Comparison of ENCODE assay signal across 31 cellular contexts in genomic region chr17:57806083-57806830, GRCh38. TPM values are rescaled to one million over a fixed set of nuclear protein-coding genes. Genes with fewer than 3 reads are reported as not detected.
DNase-seq lines count a peak whose midpoint lies in the region; ATAC-seq and TF ChIP-seq lines count a peak whose summit lies in the region.
"Had no signal": no experiment of that assay in that cellular context is flagged by ENCODE, and none has a peak within 500 bp of the region (broad histone marks: within the 10 kb centered on the region; RNA-seq: fewer than 3 reads in every experiment).

No MANE protein-coding gene starts in this region.

- H3K36me3 Mint-ChIP-seq in neural progenitor cell: peaks cover 3% of the 10 kb centered on the region

- no peak overlapping the region for H3K27ac ChIP-seq in HEK293 (ENCODE audit: extremely low read depth, low read depth, low read length)
- H3K27ac ChIP-seq in neural progenitor cell: no peak overlapping the region
- H3K27ac ChIP-seq: C4-2B, SJSA1, testis, uterus had no signal

- no peak overlapping the region for H3K9ac ChIP-seq in neural progenitor cell

- peaks cover 6% of the 10 kb centered on the region for H3K9me3 Mint-ChIP-seq in neural progenitor cell

- H3K27me3 ChIP-seq in neural progenitor cell: no peaks in the 10 kb centered on the region
- H3K27me3 ChIP-seq: testis, uterus had no signal

- no peaks in the 10 kb centered on the region for H3K79me2 ChIP-seq in neural progenitor cell (ENCODE audit: low read depth)

- ATAC-seq in HG03280 (IDR thresholded peaks at IDR 0.05; ENCODE audit: unreplicated experiment) (no peak), HG03460 (IDR thresholded peaks at IDR 0.05; ENCODE audit: unreplicated experiment) (no peak)
- ATAC-seq: activated CD8-positive, alpha-beta T cell treated with anti-CD3 and anti-CD28 coated beads for 36 hours; activated naive CD8-positive, alpha-beta T cell treated with anti-CD3 and anti-CD28 coated beads, Interleukin-2, amount 50 U/mL, for 24 hours; left lobe of liver had no signal

- H3K4me1 Mint-ChIP-seq in neural progenitor cell: peaks cover 60% of the 10 kb centered on the region
- H3K4me1 Mint-ChIP-seq: immature natural killer cell had no signal

- H3K36me3 ChIP-seq in HEK293 (ENCODE audit: control insufficient read depth in 2 of 2, insufficient read depth in 1 of 2, low read length in 2 of 2) (no peaks in the 10 kb centered on the region), neural progenitor cell (no peaks in the 10 kb centered on the region)
- H3K36me3 ChIP-seq: SJSA1, uterus had no signal

- peaks cover 15% of the 10 kb centered on the region for H3F3A ChIP-seq in neural progenitor cell (ENCODE audit: low read depth)

- H3K27me3 Mint-ChIP-seq in neural progenitor cell (ENCODE audit: insufficient read depth, low read depth): peaks cover 12% of the 10 kb centered on the region

- CTCF ChIA-PET in HEK293 (lab: Yijun Ruan, JAX): interaction anchor here (0.6 to 2.9 kb wide), 5 partner anchors 9 to 535 kb away, joined by 3 to 14 read pairs (median 4); no protein-coding TSS in a partner anchor

- H3K4me3 ChIP-seq in HEK293 (ENCODE audit: low read depth, low read length) (no peak overlapping the region), neural progenitor cell (no peak overlapping the region)
- H3K4me3 ChIP-seq: SJSA1, testis, uterus had no signal

- no peak for TF ChIP-seq CTCF in HEK293 (tag by site-specific recombination; IDR thresholded peaks at IDR 0.05)
- no peak for TF ChIP-seq CTCF in neural progenitor cell (IDR thresholded peaks at IDR 0.05)

- peaks cover 16% of the 10 kb centered on the region for H3K4me1 ChIP-seq in HEK293 (ENCODE audit: control insufficient read depth, insufficient read depth, low read length)
- H3K4me1 ChIP-seq in neural progenitor cell: peaks cover 25% of the 10 kb centered on the region
- H3K4me1 ChIP-seq: uterus had no signal

- H2AFZ ChIP-seq in neural progenitor cell (replicated peaks): no peak overlapping the region

- no peaks in the 10 kb centered on the region for H4K20me1 ChIP-seq in neural progenitor cell (ENCODE audit: low read depth)

- H3K9me3 ChIP-seq in HEK293 (ENCODE audit: control insufficient read depth, insufficient read depth, low read depth, low read length) (no peaks in the 10 kb centered on the region), neural progenitor cell (ENCODE audit: low read depth) (no peaks in the 10 kb centered on the region)
- H3K9me3 ChIP-seq: testis, uterus had no signal

- POLR2A ChIA-PET in HEK293 (lab: Yijun Ruan, JAX): no interaction called here

- peak; percentile 63 for DNase-seq in NCI-H1694 treated with DMSO at 0.1 percent for 48 hours (lab: John Stamatoyannopoulos, UW)
- DNase-seq in NCI-H774 (lab: John Stamatoyannopoulos, UW): peak; percentile 24
- DNase-seq in neural progenitor cell (ENCODE audit: low spot score): no peak
- DNase-seq in activated effector memory CD4-positive, alpha-beta T cell treated with Interleukin-2 at 50 U/mL for 16 hours: no peak
- DNase-seq in NCI-H128 (lab: John Stamatoyannopoulos, UW; ENCODE audit: unreplicated experiment): no peak
- DNase-seq: activated CD4-positive, alpha-beta T cell treated with anti-CD3 and anti-CD28 coated beads for 1 hour; activated CD8-positive, alpha-beta T cell treated with anti-CD3 and anti-CD28 coated beads for 36 hours; activated gamma-delta T cell; activated naive CD8-positive, alpha-beta T cell treated with anti-CD3 and anti-CD28 coated beads, Interleukin-2, amount 50 U/mL, for 24 hours; activated T-cell treated with anti-CD3 and anti-CD28 coated beads for 4 hours; Calu3; effector memory CD4-positive, alpha-beta T cell; EL; foreskin melanocyte; HCEC 1CT; hippocampal formation; immature natural killer cell; NCI-H1048; NCI-H345; occipital lobe; stimulated activated CD4-positive, alpha-beta T cell treated with anti-CD3 and anti-CD28 coated beads, Interleukin-12 subunit alpha, Interleukin-12 subunit beta, amount 100 ng/mL, for 4 hours; stimulated activated CD4-positive, alpha-beta T cell treated with anti-CD3 and anti-CD28 coated beads, Interleukin-4, amount 100 ng/mL, for 4 hours; stimulated activated naive CD4-positive, alpha-beta T cell treated with Interleukin-2 at 50 U/mL for 16 hours; testis; uterus had no signal

- no peak overlapping the region for H3K4me2 ChIP-seq in neural progenitor cell

- peak overlapping the region; percentile 49 for H3K4me3 Mint-ChIP-seq in neural progenitor cell
- H3K4me3 Mint-ChIP-seq: activated CD8-positive, alpha-beta T cell treated with anti-CD3 and anti-CD28 coated beads for 36 hours; activated naive CD8-positive, alpha-beta T cell treated with anti-CD3 and anti-CD28 coated beads, Interleukin-2, amount 50 U/mL, for 24 hours; immature natural killer cell had no signal

- H3K27ac Mint-ChIP-seq in neural progenitor cell: peak overlapping the region; percentile 52
- H3K27ac Mint-ChIP-seq: activated CD8-positive, alpha-beta T cell treated with anti-CD3 and anti-CD28 coated beads for 36 hours; activated naive CD8-positive, alpha-beta T cell treated with anti-CD3 and anti-CD28 coated beads, Interleukin-2, amount 50 U/mL, for 24 hours; immature natural killer cell had no signal

TF ChIP-seq in HEK293, 187 proteins besides CTCF, POLR2A, EP300 and RAD21 (continues in another document):
- TF ChIP-seq ZNF280D (tag by site-specific recombination; IDR thresholded peaks at IDR 0.05): no peak
- peak; percentile 88 for TF ChIP-seq ZFP3 (tag by site-specific recombination; IDR thresholded peaks at IDR 0.05; ENCODE audit: low read depth)
- TF ChIP-seq KLF7 (tag by site-specific recombination; IDR thresholded peaks at IDR 0.05; ENCODE audit: borderline replicate concordance): no peak
- TF ChIP-seq PRDM10 (tag by site-specific recombination; IDR thresholded peaks at IDR 0.05): peak; percentile 24; the same call in 1 of the 2 replicates
- TF ChIP-seq OSR2 (tag by site-specific recombination; IDR thresholded peaks at IDR 0.05): 0 out of 2 replicates have a peak, but pooled peaks have one; percentile 49
- no peak for TF ChIP-seq ZNF174 (tag by site-specific recombination; IDR thresholded peaks at IDR 0.05)
- TF ChIP-seq WT1 (tag by site-specific recombination; IDR thresholded peaks at IDR 0.05): 0 out of 2 replicates have a peak, but pooled peaks have one; percentile 27
- 0 out of 2 replicates have a peak, but pooled peaks have one; percentile 11 for TF ChIP-seq ZNF341 (tag by site-specific recombination; IDR thresholded peaks at IDR 0.05; ENCODE audit: low read depth)

RNA-seq across cellular contexts. Expression of gene MRPS23, which starts 43.6 kb away (rescaled TPM):
- total RNA-seq in neural progenitor cell (ENCODE audit: low replicate concordance): 16.4 and 33.3 TPM in 2 replicates

Comparison
In these comparisons a context has a peak if more than half of its experiments do, and no peak if none do; other contexts are left out.
1. DNase-seq: peak in NCI-H1694 treated with DMSO at 0.1 percent for 48 hours (single experiment) and NCI-H774 (single experiment); none in neural progenitor cell (single experiment), activated effector memory CD4-positive, alpha-beta T cell treated with Interleukin-2 at 50 U/mL for 16 hours (single experiment) and NCI-H128 (single experiment).